ENCODE assay signal across 25 cellular contexts in genomic region chr2:21392660-21393059, GRCh38.
"Had no signal": no experiment of that assay in that cellular context is flagged by ENCODE, and none has a peak within 500 bp of the region (broad histone marks: within the 10 kb centered on the region; RNA-seq: fewer than 3 reads in every experiment).

No MANE protein-coding gene starts in this region.

- H3K4me3 ChIP-seq: breast epithelium, gastrocnemius medialis, lower lobe of right lung, pancreas, tibial artery had no signal

- H3K9me3 ChIP-seq: breast epithelium, gastrocnemius medialis, lower lobe of right lung, pancreas, tibial artery had no signal

- H3K4me1 ChIP-seq: breast epithelium, gastrocnemius medialis, lower lobe of right lung, pancreas, tibial artery had no signal

- DNase-seq: activated CD4-positive, alpha-beta T cell treated with anti-CD3 and anti-CD28 coated beads for 4 hours; activated CD4-positive, alpha-beta T cell treated with anti-CD3 and anti-CD28 coated beads, Interleukin-2, amount 50 U/mL, for 48 hours; activated CD4-positive, CD25-positive, alpha-beta regulatory T cell; activated effector memory CD4-positive, alpha-beta T cell treated with Interleukin-2 at 50 U/mL for 16 hours; activated naive CD4-positive, alpha-beta T cell treated with anti-CD3 and anti-CD28 coated beads for 36 hours; activated naive CD8-positive, alpha-beta T cell treated with anti-CD3 and anti-CD28 coated beads, Interleukin-2, amount 10 ng/mL, durations not matched to agents 7 days and 5 days; activated T-cell treated with anti-CD3 and anti-CD28 coated beads, Interleukin-2, amount 50 U/mL, for 48 hours; amniotic stem cell; effector memory CD4-positive, alpha-beta T cell; gastrocnemius medialis; head of caudate nucleus; left colon; lower lobe of right lung; mesendoderm; naive B cell; pancreas; small intestine; stimulated activated CD4-positive, alpha-beta T cell treated with anti-CD3 and anti-CD28 coated beads, Interleukin-2, amount 100 ng/mL, for 24 hours; stimulated activated naive CD8-positive, alpha-beta T cell treated with anti-CD3 and anti-CD28 coated beads, Interleukin-15, amount 100 ng/mL, for 72 hours; T-helper 17 cell; tibial artery had no signal

- H3K36me3 ChIP-seq: breast epithelium, gastrocnemius medialis, lower lobe of right lung, pancreas, tibial artery had no signal

- H3K27me3 ChIP-seq: breast epithelium, gastrocnemius medialis, pancreas, tibial artery had no signal

- ATAC-seq: esophagus mucosa; gastrocnemius medialis; lower lobe of right lung; pancreas; sciatic nerve; stimulated activated effector memory CD8-positive, alpha-beta T cell treated with anti-CD3 and anti-CD28 coated beads, Interleukin-12 subunit alpha, Interleukin-12 subunit beta, amount 100 ng/mL, for 72 hours; stimulated activated naive CD8-positive, alpha-beta T cell treated with anti-CD3 and anti-CD28 coated beads, Interleukin-15, amount 100 ng/mL, for 72 hours; T-helper 17 cell had no signal

- H3K27ac ChIP-seq: breast epithelium, gastrocnemius medialis, lower lobe of right lung, pancreas, tibial artery had no signal
